12 cellular contexts compared by ENCODE assay signal in the genomic region with DNA sequence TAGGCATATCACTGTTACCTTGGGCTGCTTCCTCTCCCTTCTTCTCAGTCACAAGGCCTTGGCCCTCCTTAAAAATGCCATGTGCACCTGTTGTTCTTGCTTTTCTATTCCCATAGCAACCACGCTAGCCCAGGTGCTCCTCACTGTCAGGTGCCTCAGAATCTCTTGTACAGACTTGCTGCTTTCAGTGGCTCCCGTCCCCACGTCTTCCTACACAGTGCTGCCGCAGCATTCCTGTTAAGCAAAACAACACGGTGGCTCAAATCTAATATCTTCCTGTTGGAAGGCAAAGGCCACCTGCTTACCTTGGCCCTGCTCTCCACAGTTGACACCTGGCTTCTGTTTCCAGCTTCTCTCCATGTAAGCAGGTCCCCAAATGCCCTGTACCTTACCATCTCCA.
DNase-seq lines count a peak whose midpoint lies in the region; ATAC-seq and TF ChIP-seq lines count a peak whose summit lies in the region.
"Had no signal": no experiment of that assay in that cellular context is flagged by ENCODE, and none has a peak within 500 bp of the region (broad histone marks: within the 10 kb centered on the region; RNA-seq: fewer than 3 reads in every experiment).

No MANE protein-coding gene starts in this region.

- intact Hi-C loops in mammary epithelial cell (cut with micrococcal nuclease) = no loop called here
- intact Hi-C loops in activated T-helper 1 cell treated with anti-CD3 and anti-CD28 coated beads, Interleukin-12 subunit alpha, Interleukin-12 subunit beta, Interleukin-2, Interleukin-4 antibody, amounts not matched to agents 30 ng/mL and 10 ng/mL and 1 ng/mL, durations not matched to agents 14 hours and 24 hours and 36 hours (cut with micrococcal nuclease) = no loop called here

- DNase-seq in NCI-H748 (lab: John Stamatoyannopoulos, UW; ENCODE audit: unreplicated experiment) = peak; percentile 65
- no peak for DNase-seq in NCI-H748 treated with DMSO at 0.1 percent for 48 hours (lab: John Stamatoyannopoulos, UW)
- DNase-seq in NCI-H2107 (lab: John Stamatoyannopoulos, UW) = peak; percentile 63
- peak; percentile 20 for DNase-seq in mammary epithelial cell
- no peak for DNase-seq in stimulated activated naive B cell treated with anti-CD40 and anti-IgM and Interleukin-4, amounts not matched to agents 10 μg/mL and 1 μg/mL and 100 μg/mL, for 72 hours
- DNase-seq in activated T-helper 1 cell treated with anti-CD3 and anti-CD28 coated beads, Interleukin-12 subunit alpha, Interleukin-12 subunit beta, Interleukin-2, Interleukin-4 antibody, amounts not matched to agents 30 ng/mL and 10 ng/mL and 1 ng/mL, durations not matched to agents 14 hours and 24 hours and 36 hours (ENCODE audit: low spot score) = no peak
- no peak for DNase-seq in effector CD8-positive, alpha-beta T cell (lab: John Stamatoyannopoulos, UW)
- DNase-seq in activated CD8-positive, alpha-beta memory T cell treated with anti-CD3 and anti-CD28 coated beads, Interleukin-2, amount 50 U/mL, for 48 hours = no peak
- DNase-seq: activated T-cell treated with anti-CD3 and anti-CD28 coated beads, Interleukin-2, amount 50 U/mL, for 48 hours; GOT3 had no signal

- H3K4me3 Mint-ChIP-seq in stimulated activated naive B cell treated with anti-CD40 and anti-IgM and Interleukin-4, amounts not matched to agents 10 μg/mL and 1 μg/mL and 100 μg/mL, for 72 hours = peak overlapping the region in 1 of 2 donors; percentile 25
- no peak overlapping the region for H3K4me3 Mint-ChIP-seq in activated T-helper 1 cell treated with anti-CD3 and anti-CD28 coated beads, Interleukin-12 subunit alpha, Interleukin-12 subunit beta, Interleukin-2, Interleukin-4 antibody, amounts not matched to agents 30 ng/mL and 10 ng/mL and 1 ng/mL, durations not matched to agents 14 hours and 24 hours and 36 hours

- no peak overlapping the region for H3K27ac ChIP-seq in mammary epithelial cell (ENCODE audit: insufficient read depth, low read depth, low read length)
- H3K27ac ChIP-seq: suprapubic skin had no signal

- H3K36me3 Mint-ChIP-seq in stimulated activated naive B cell treated with anti-CD40 and anti-IgM and Interleukin-4, amounts not matched to agents 10 μg/mL and 1 μg/mL and 100 μg/mL, for 72 hours = no peaks in the 10 kb centered on the region
- H3K36me3 Mint-ChIP-seq in activated T-helper 1 cell treated with anti-CD3 and anti-CD28 coated beads, Interleukin-12 subunit alpha, Interleukin-12 subunit beta, Interleukin-2, Interleukin-4 antibody, amounts not matched to agents 30 ng/mL and 10 ng/mL and 1 ng/mL, durations not matched to agents 14 hours and 24 hours and 36 hours (ENCODE audit: low read depth) = peaks cover 2% of the 10 kb centered on the region

- no peak overlapping the region for H3K4me2 ChIP-seq in mammary epithelial cell (ENCODE audit: insufficient read depth, low read depth, low read length)

- no peaks in the 10 kb centered on the region for H3K36me3 ChIP-seq in mammary epithelial cell (ENCODE audit: insufficient read depth, low read length)
- H3K36me3 ChIP-seq: suprapubic skin had no signal

- no TSS peak for BruUV-seq in mammary epithelial cell (replicated peaks; lab: Mats Ljungman, UMichigan)

- H3K9me3 ChIP-seq in mammary epithelial cell (replicated peaks; ENCODE audit: insufficient read depth, low read length) = no peaks in the 10 kb centered on the region
- H3K9me3 ChIP-seq: suprapubic skin had no signal

- H3K27ac Mint-ChIP-seq in stimulated activated naive B cell treated with anti-CD40 and anti-IgM and Interleukin-4, amounts not matched to agents 10 μg/mL and 1 μg/mL and 100 μg/mL, for 72 hours = peak overlapping the region; percentile 33
- H3K27ac Mint-ChIP-seq in activated T-helper 1 cell treated with anti-CD3 and anti-CD28 coated beads, Interleukin-12 subunit alpha, Interleukin-12 subunit beta, Interleukin-2, Interleukin-4 antibody, amounts not matched to agents 30 ng/mL and 10 ng/mL and 1 ng/mL, durations not matched to agents 14 hours and 24 hours and 36 hours = no peak overlapping the region

- H3K9me3 Mint-ChIP-seq in stimulated activated naive B cell treated with anti-CD40 and anti-IgM and Interleukin-4, amounts not matched to agents 10 μg/mL and 1 μg/mL and 100 μg/mL, for 72 hours = no peaks in the 10 kb centered on the region
- H3K9me3 Mint-ChIP-seq in activated T-helper 1 cell treated with anti-CD3 and anti-CD28 coated beads, Interleukin-12 subunit alpha, Interleukin-12 subunit beta, Interleukin-2, Interleukin-4 antibody, amounts not matched to agents 30 ng/mL and 10 ng/mL and 1 ng/mL, durations not matched to agents 14 hours and 24 hours and 36 hours = no peaks in the 10 kb centered on the region

- 7% methylated on average over 5 of the region's 5 CpGs for WGBS in mammary epithelial cell (ENCODE audit: low coverage, missing lambda C conversion rate)

- no peaks in the 10 kb centered on the region for H4K20me1 ChIP-seq in mammary epithelial cell (ENCODE audit: insufficient read depth, low read length)

- H3K4me1 ChIP-seq in mammary epithelial cell (ENCODE audit: insufficient read depth, low read length) = no peaks in the 10 kb centered on the region

- CTCF ChIA-PET in mammary epithelial cell (lab: Charles Lee; ENCODE audit: low non-redundant PET) = no interaction called here

- dilution Hi-C loops in mammary epithelial cell (cut with HindIII; ENCODE audit: low sequenced_read_pairs) = no loop called here

- no peaks in the 10 kb centered on the region for H3K27me3 ChIP-seq in mammary epithelial cell (ENCODE audit: insufficient read depth, low read length)
- H3K27me3 ChIP-seq: suprapubic skin had no signal

- H3K79me2 ChIP-seq in mammary epithelial cell (ENCODE audit: insufficient read depth, low read length) = no peaks in the 10 kb centered on the region

- H3K4me3 ChIP-seq in mammary epithelial cell (replicated peaks in 1 of 3; ENCODE audit: insufficient read depth in 1 of 3, low read depth in 2 of 3, low read length in 3 of 3) = no peak overlapping the region
- H3K4me3 ChIP-seq: skin epidermis, suprapubic skin had no signal

- H2AFZ ChIP-seq in mammary epithelial cell (ENCODE audit: low read depth, low read length) = no peak overlapping the region

- TF ChIP-seq CTCF in mammary epithelial cell (conservative IDR thresholded peaks at IDR 0.05 in 1 of 2, IDR thresholded peaks at IDR 0.05 in 1 of 2; ENCODE audit: extremely low read depth in 1 of 2, insufficient read depth in 1 of 2, low read depth in 1 of 2, low read length in 2 of 2) = no peak

- in situ Hi-C loops in mammary epithelial cell (cut with MboI; ENCODE audit: low sequenced_read_pairs in 2 of 2) = no loop called here

- H3K4me1 Mint-ChIP-seq in stimulated activated naive B cell treated with anti-CD40 and anti-IgM and Interleukin-4, amounts not matched to agents 10 μg/mL and 1 μg/mL and 100 μg/mL, for 72 hours = peaks cover 69 to 97% of the 10 kb centered on the region in 2 donors
- peaks cover 23% of the 10 kb centered on the region for H3K4me1 Mint-ChIP-seq in activated T-helper 1 cell treated with anti-CD3 and anti-CD28 coated beads, Interleukin-12 subunit alpha, Interleukin-12 subunit beta, Interleukin-2, Interleukin-4 antibody, amounts not matched to agents 30 ng/mL and 10 ng/mL and 1 ng/mL, durations not matched to agents 14 hours and 24 hours and 36 hours (ENCODE audit: low read depth)

- no peak for ATAC-seq in stimulated activated naive B cell treated with anti-CD40 and anti-IgM and Interleukin-4, amounts not matched to agents 10 μg/mL and 1 μg/mL and 100 μg/mL, for 72 hours (replicated peaks)

- no peaks in the 10 kb centered on the region for H3K27me3 Mint-ChIP-seq in stimulated activated naive B cell treated with anti-CD40 and anti-IgM and Interleukin-4, amounts not matched to agents 10 μg/mL and 1 μg/mL and 100 μg/mL, for 72 hours
- H3K27me3 Mint-ChIP-seq in activated T-helper 1 cell treated with anti-CD3 and anti-CD28 coated beads, Interleukin-12 subunit alpha, Interleukin-12 subunit beta, Interleukin-2, Interleukin-4 antibody, amounts not matched to agents 30 ng/mL and 10 ng/mL and 1 ng/mL, durations not matched to agents 14 hours and 24 hours and 36 hours (ENCODE audit: insufficient read depth) = no peaks in the 10 kb centered on the region

- no peak overlapping the region for H3K9ac ChIP-seq in mammary epithelial cell (ENCODE audit: insufficient read depth, low read length)

Comparison
In these comparisons a context has a peak if more than half of its experiments do, and no peak if none do; other contexts are left out.
1. DNase-seq: peak in NCI-H748 (single experiment), NCI-H2107 (single experiment) and mammary epithelial cell (single experiment); none in NCI-H748 treated with DMSO at 0.1 percent for 48 hours (single experiment), stimulated activated naive B cell treated with anti-CD40 and anti-IgM and Interleukin-4, amounts not matched to agents 10 μg/mL and 1 μg/mL and 100 μg/mL, for 72 hours (single experiment), activated T-helper 1 cell treated with anti-CD3 and anti-CD28 coated beads, Interleukin-12 subunit alpha, Interleukin-12 subunit beta, Interleukin-2, Interleukin-4 antibody, amounts not matched to agents 30 ng/mL and 10 ng/mL and 1 ng/mL, durations not matched to agents 14 hours and 24 hours and 36 hours (single experiment), effector CD8-positive, alpha-beta T cell (single experiment) and activated CD8-positive, alpha-beta memory T cell treated with anti-CD3 and anti-CD28 coated beads, Interleukin-2, amount 50 U/mL, for 48 hours (single experiment).